Comparison of ENCODE assay signal across 21 cellular contexts in genomic region chr18:60485207-60485606, GRCh38.
DNase-seq lines count a peak whose midpoint lies in the region; ATAC-seq, FAIRE-seq and TF ChIP-seq lines count a peak whose summit lies in the region.
"Had no signal": no experiment of that assay in that cellular context is flagged by ENCODE, and none has a peak within 500 bp of the region (broad histone marks: within the 10 kb centered on the region; RNA-seq: fewer than 3 reads in every experiment).

No MANE protein-coding gene starts in this region.

- no peaks in the 10 kb centered on the region for H3K4me1 ChIP-seq in SK-N-SH (ENCODE audit: control insufficient read depth in 1 of 2, insufficient read depth in 2 of 2, low read depth in 1 of 2, low read length in 1 of 2)
- H3K4me1 ChIP-seq in small intestine (ENCODE audit: control insufficient read depth in 2 of 2, insufficient read depth in 1 of 2, low read depth in 1 of 2, low read length in 1 of 2): no peaks in the 10 kb centered on the region
- H3K4me1 ChIP-seq: HAP-1 had no signal

- peak overlapping the region; percentile 33; the same call in 1 of the 2 replicates for H2AFZ ChIP-seq in SK-N-SH (ENCODE audit: low read depth)

- CTCF ChIA-PET in SK-N-SH (lab: Yijun Ruan, JAX): interaction anchor here (1.1 to 1.6 kb wide), 2 partner anchors 65 to 489 kb away, joined by 3 to 5 read pairs; no protein-coding TSS in a partner anchor

- no peaks in the 10 kb centered on the region for H3K36me3 ChIP-seq in SK-N-SH (replicated peaks in 1 of 2; ENCODE audit: control insufficient read depth in 1 of 2, insufficient read depth in 2 of 2, low read length in 1 of 2)
- H3K36me3 ChIP-seq in small intestine (ENCODE audit: control insufficient read depth in 2 of 2, insufficient read depth in 2 of 2, low read length in 2 of 2): no peaks in the 10 kb centered on the region
- H3K36me3 ChIP-seq: HAP-1, MG63 had no signal

- H4K20me1 ChIP-seq in SK-N-SH (ENCODE audit: insufficient read depth): no peaks in the 10 kb centered on the region

- no peaks in the 10 kb centered on the region for H3K27me3 ChIP-seq in SK-N-SH (ENCODE audit: insufficient read depth)
- H3K27me3 ChIP-seq in small intestine (ENCODE audit: control insufficient read depth in 2 of 2, insufficient read depth in 2 of 2, low read length in 2 of 2): no peaks in the 10 kb centered on the region
- H3K27me3 ChIP-seq: MG63 had no signal

- H3K9ac ChIP-seq in SK-N-SH: no peak overlapping the region

- H3K4me3 ChIP-seq in SK-N-SH (ENCODE audit: low read depth in 2 of 2, low read length in 1 of 2): no peak overlapping the region
- H3K4me3 ChIP-seq in small intestine (ENCODE audit: low read depth in 1 of 2, low read length in 2 of 2): no peak overlapping the region
- H3K4me3 ChIP-seq: GM12878, HAP-1, MG63 had no signal

- TF ChIP-seq EP300 in SK-N-SH (IDR thresholded peaks at IDR 0.05; ENCODE audit: borderline replicate concordance in 1 of 2, low read depth in 1 of 2, low read length in 1 of 2): no peak

- H3K79me2 ChIP-seq in SK-N-SH (ENCODE audit: insufficient read depth): no peaks in the 10 kb centered on the region

- no peaks in the 10 kb centered on the region for H3K9me3 ChIP-seq in SK-N-SH
- no peaks in the 10 kb centered on the region for H3K9me3 ChIP-seq in small intestine (ENCODE audit: control insufficient read depth, low read depth)
- H3K9me3 ChIP-seq: HAP-1, MG63 had no signal

- DNase-seq in EH (ENCODE audit: low read depth) (peak; percentile 57), SK-N-SH (no peak), fibroblast of peridontal ligament (ENCODE audit: extremely low read depth) (peak; percentile 45), renal cortical epithelial cell (ENCODE audit: low read depth) (peak; percentile 3), HTR-8/SVneo (ENCODE audit: insufficient read length, low spot score) (no peak), small intestine (no peak)
- DNase-seq: C1 segment of cervical spinal cord, COR-L47, DMS153, KBM-7, MG63, NCI-H1105, NCI-H1694 treated with DMSO at 0.1 percent for 48 hours, NCI-H2171, NCI-H446 treated with DMSO at 0.1 percent for 48 hours, NCI-H774 had no signal

- no peak for TF ChIP-seq RAD21 in SK-N-SH (IDR thresholded peaks at IDR 0.05; ENCODE audit: low read length)

- no peaks in the 10 kb centered on the region for H3F3A ChIP-seq in SK-N-SH (replicated peaks; ENCODE audit: insufficient read depth)

- H3K9me2 ChIP-seq in SK-N-SH: no peaks in the 10 kb centered on the region

- no peak for TF ChIP-seq CTCF in SK-N-SH (IDR thresholded peaks at IDR 0.05)

- FAIRE-seq in HTR-8/SVneo (lab: Jason Lieb, UNC): no peak
- FAIRE-seq in small intestine (lab: Jason Lieb, UNC): no peak
- FAIRE-seq: GM12878 had no signal

- POLR2A ChIA-PET in SK-N-SH (lab: Yijun Ruan, JAX): no interaction called here

- ATAC-seq in HG02870 (IDR thresholded peaks at IDR 0.05; ENCODE audit: unreplicated experiment) (no peak), GM18502 (IDR thresholded peaks at IDR 0.05; ENCODE audit: poor library complexity, unreplicated experiment) (no peak)
- ATAC-seq: GM12878, Right ventricle myocardium inferior had no signal

- H3K27ac ChIP-seq in SK-N-SH (ENCODE audit: low read depth in 2 of 2, low read length in 1 of 2) (no peak overlapping the region; a peak in 1 of 4 replicates), small intestine (ENCODE audit: low read depth in 1 of 2, low read length in 1 of 2) (no peak overlapping the region)

- 66% methylated on average over 2 of the region's 2 CpGs for WGBS in SK-N-SH (ENCODE audit: low lambda C conversion rate)
- WGBS in small intestine, 3 donors: 71 to 85% (median 82%) methylated on average over 2 of the region's 2 CpGs

- H3K4me2 ChIP-seq in SK-N-SH: no peak overlapping the region

TF ChIP-seq in SK-N-SH, 30 proteins besides CTCF, POLR2A, EP300 and RAD21:
- TF ChIP-seq TCF12 (IDR thresholded peaks at IDR 0.05) (no peak), JUND (IDR thresholded peaks at IDR 0.05) (peak; percentile 50; the same call in 1 of the 2 replicates), FOSL2 (IDR thresholded peaks at IDR 0.05; ENCODE audit: borderline replicate concordance, low read depth) (peak; percentile 61; the same call in 1 of the 2 replicates)

Comparison
In these comparisons a context has a peak if more than half of its experiments do, and no peak if none do; other contexts are left out.
1. DNase-seq: peak in EH (single experiment), fibroblast of peridontal ligament (single experiment) and renal cortical epithelial cell (single experiment); none in SK-N-SH (single experiment), HTR-8/SVneo (single experiment) and small intestine (single experiment).